Comparison of ENCODE assay signal across 1 cellular context in the genomic region with DNA sequence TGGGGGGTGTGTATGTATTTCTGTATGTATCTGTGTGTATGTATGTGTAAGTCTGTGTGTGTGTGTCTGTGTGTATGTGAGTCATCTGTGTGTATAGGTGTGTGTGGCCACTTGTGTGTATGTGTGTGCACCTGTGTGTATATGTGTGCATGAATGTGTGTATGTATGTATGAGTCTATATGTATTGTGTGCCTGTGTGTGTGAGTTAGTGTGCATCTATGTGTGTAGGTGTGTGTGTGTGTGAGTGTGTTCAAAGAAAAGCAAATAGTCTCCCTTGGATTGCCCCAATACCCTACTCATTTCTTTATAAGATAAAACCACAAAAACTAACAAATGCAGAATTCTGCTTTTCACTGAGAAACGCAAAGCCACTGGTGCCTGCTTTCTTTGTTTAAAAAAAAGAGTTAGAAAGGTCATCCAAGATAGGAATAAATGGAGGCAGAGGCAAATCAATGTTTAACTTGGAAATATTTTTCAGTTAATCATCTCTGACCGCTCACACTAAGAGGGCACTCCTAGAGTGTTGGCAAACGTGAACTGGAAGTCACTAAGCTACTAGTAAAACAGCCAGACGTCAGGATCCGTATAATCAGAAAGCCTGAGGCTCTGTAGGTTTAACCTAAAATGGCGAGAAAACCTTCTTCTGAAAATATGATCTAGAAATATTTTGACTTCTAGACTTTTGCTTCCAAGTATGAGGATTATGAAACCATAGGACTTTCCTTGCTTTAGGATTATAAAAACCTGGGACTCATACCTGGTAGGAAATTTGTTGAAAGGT.
TF ChIP-seq lines count a peak whose summit lies in the region.

No MANE protein-coding gene starts in this region.

TF ChIP-seq in HepG2, 621 proteins besides CTCF, POLR2A, EP300 and RAD21 (continued from another document and continues in another):
- TF ChIP-seq, protein P1, sequence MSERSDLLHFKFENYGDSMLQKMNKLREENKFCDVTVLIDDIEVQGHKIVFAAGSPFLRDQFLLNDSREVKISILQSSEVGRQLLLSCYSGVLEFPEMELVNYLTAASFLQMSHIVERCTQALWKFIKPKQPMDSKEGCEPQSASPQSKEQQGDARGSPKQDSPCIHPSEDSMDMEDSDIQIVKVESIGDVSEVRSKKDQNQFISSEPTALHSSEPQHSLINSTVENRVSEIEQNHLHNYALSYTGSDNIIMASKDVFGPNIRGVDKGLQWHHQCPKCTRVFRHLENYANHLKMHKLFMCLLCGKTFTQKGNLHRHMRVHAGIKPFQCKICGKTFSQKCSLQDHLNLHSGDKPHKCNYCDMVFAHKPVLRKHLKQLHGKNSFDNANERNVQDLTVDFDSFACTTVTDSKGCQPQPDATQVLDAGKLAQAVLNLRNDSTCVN (CRISPR knock-in tag; IDR thresholded peaks at IDR 0.05; ENCODE audit: borderline replicate concordance), result no peak
- TF ChIP-seq WIZ (CRISPR knock-in tag; IDR thresholded peaks at IDR 0.05) (no peak), SRSF9 (IDR thresholded peaks at IDR 0.05; ENCODE audit: borderline replicate concordance, insufficient read depth, low read depth, low read length, poor library complexity, severe bottlenecking) (no peak), ZNF34 (CRISPR knock-in tag; IDR thresholded peaks at IDR 0.05; ENCODE audit: borderline replicate concordance) (no peak), IRF2 (CRISPR knock-in tag; IDR thresholded peaks at IDR 0.05) (no peak), HNF4G (IDR thresholded peaks at IDR 0.05; ENCODE audit: borderline replicate concordance, low read depth, low read length) (no peak), HNF4G (CRISPR knock-in tag; IDR thresholded peaks at IDR 0.05; ENCODE audit: borderline replicate concordance, low read depth) (no peak), ZNF780A (CRISPR knock-in tag; IDR thresholded peaks at IDR 0.05) (peak; percentile 63; the same call in 1 of the 2 replicates), PHB2 (IDR thresholded peaks at IDR 0.05; ENCODE audit: partially characterized antibody) (no peak), EEA1 (CRISPR knock-in tag; IDR thresholded peaks at IDR 0.05; ENCODE audit: borderline replicate concordance) (no peak), TP53 (CRISPR knock-in tag; conservative IDR thresholded peaks at IDR 0.05) (no peak), SNAI1 (CRISPR knock-in tag; IDR thresholded peaks at IDR 0.05; ENCODE audit: borderline replicate concordance) (no peak), ISX (CRISPR knock-in tag; conservative IDR thresholded peaks at IDR 0.05) (no peak), SRSF1 (optimal IDR thresholded peaks at IDR 0.05; ENCODE audit: low read depth, low read length) (no peak), ZC3H13 (CRISPR knock-in tag; IDR thresholded peaks at IDR 0.05) (no peak), IKZF1 (IDR thresholded peaks at IDR 0.05) (peak; percentile 90; the same call in 1 of the 2 replicates), MZF1 (CRISPR knock-in tag; IDR thresholded peaks at IDR 0.05; ENCODE audit: borderline replicate concordance) (no peak), GATAD2A (CRISPR knock-in tag; IDR thresholded peaks at IDR 0.05) (peak; percentile 56; the same call in 1 of the 2 replicates), ZNF317 (CRISPR knock-in tag; IDR thresholded peaks at IDR 0.05) (no peak), HES4 (CRISPR knock-in tag; IDR thresholded peaks at IDR 0.05; ENCODE audit: borderline replicate concordance) (no peak), XRCC5 (optimal IDR thresholded peaks at IDR 0.05; ENCODE audit: low read length) (no peak), ZNF792 (CRISPR knock-in tag; IDR thresholded peaks at IDR 0.05) (no peak), PHF5A (CRISPR knock-in tag; IDR thresholded peaks at IDR 0.05; ENCODE audit: low read depth, unreplicated experiment) (no peak), ATRX (CRISPR knock-in tag; IDR thresholded peaks at IDR 0.05; ENCODE audit: borderline replicate concordance) (no peak), SRF (IDR thresholded peaks at IDR 0.05; ENCODE audit: low read depth, low read length) (no peak), PAX8 (CRISPR knock-in tag; IDR thresholded peaks at IDR 0.05; ENCODE audit: borderline replicate concordance) (no peak), CBFB (CRISPR knock-in tag; IDR thresholded peaks at IDR 0.05) (peak; percentile 54; the same call in 1 of the 2 replicates), ZNF552 (CRISPR knock-in tag; IDR thresholded peaks at IDR 0.05; ENCODE audit: borderline replicate concordance) (no peak), ZNF30 (CRISPR knock-in tag; IDR thresholded peaks at IDR 0.05) (no peak), ZNF841 (CRISPR knock-in tag; IDR thresholded peaks at IDR 0.05; ENCODE audit: borderline replicate concordance) (no peak), AGO2 (optimal IDR thresholded peaks at IDR 0.05; ENCODE audit: low read depth, low read length) (no peak), ZNF766 (CRISPR knock-in tag; IDR thresholded peaks at IDR 0.05; ENCODE audit: borderline replicate concordance) (no peak), FOXK1 (CRISPR knock-in tag; IDR thresholded peaks at IDR 0.05; ENCODE audit: borderline replicate concordance, low read depth) (no peak), ZFP62 (CRISPR knock-in tag; IDR thresholded peaks at IDR 0.05) (no peak), RNF2 (conservative IDR thresholded peaks at IDR 0.05; ENCODE audit: low read depth) (no peak), ZNF260 (CRISPR knock-in tag; IDR thresholded peaks at IDR 0.05; ENCODE audit: borderline replicate concordance, low read depth) (no peak), NCOA2 (CRISPR knock-in tag; IDR thresholded peaks at IDR 0.05) (no peak; the same call in 1 of the 2 replicates), SIX4 (CRISPR knock-in tag; IDR thresholded peaks at IDR 0.05) (no peak)
- TF ChIP-seq, protein P2, sequence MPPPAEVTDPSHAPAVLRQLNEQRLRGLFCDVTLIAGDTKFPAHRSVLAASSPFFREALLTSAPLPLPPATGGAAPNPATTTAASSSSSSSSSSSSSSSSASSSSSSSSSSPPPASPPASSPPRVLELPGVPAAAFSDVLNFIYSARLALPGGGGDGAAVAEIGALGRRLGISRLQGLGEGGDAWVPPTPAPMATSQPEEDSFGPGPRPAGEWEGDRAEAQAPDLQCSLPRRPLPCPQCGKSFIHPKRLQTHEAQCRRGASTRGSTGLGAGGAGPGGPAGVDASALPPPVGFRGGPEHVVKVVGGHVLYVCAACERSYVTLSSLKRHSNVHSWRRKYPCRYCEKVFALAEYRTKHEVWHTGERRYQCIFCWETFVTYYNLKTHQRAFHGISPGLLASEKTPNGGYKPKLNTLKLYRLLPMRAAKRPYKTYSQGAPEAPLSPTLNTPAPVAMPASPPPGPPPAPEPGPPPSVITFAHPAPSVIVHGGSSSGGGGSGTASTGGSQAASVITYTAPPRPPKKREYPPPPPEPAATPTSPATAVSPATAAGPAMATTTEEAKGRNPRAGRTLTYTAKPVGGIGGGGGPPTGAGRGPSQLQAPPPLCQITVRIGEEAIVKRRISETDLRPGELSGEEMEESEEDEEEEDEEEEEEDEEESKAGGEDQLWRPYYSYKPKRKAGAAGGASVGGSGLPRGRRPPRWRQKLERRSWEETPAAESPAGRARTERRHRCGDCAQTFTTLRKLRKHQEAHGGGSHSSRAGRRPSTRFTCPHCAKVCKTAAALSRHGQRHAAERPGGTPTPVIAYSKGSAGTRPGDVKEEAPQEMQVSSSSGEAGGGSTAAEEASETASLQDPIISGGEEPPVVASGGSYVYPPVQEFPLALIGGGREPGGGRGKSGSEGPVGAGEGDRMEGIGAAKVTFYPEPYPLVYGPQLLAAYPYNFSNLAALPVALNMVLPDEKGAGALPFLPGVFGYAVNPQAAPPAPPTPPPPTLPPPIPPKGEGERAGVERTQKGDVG (CRISPR knock-in tag; IDR thresholded peaks at IDR 0.05; ENCODE audit: borderline replicate concordance), result no peak
- TF ChIP-seq, protein P3, sequence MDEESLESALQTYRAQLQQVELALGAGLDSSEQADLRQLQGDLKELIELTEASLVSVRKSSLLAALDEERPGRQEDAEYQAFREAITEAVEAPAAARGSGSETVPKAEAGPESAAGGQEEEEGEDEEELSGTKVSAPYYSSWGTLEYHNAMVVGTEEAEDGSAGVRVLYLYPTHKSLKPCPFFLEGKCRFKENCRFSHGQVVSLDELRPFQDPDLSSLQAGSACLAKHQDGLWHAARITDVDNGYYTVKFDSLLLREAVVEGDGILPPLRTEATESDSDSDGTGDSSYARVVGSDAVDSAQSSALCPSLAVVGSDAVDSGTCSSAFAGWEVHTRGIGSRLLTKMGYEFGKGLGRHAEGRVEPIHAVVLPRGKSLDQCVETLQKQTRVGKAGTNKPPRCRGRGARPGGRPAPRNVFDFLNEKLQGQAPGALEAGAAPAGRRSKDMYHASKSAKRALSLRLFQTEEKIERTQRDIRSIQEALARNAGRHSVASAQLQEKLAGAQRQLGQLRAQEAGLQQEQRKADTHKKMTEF (CRISPR knock-in tag; IDR thresholded peaks at IDR 0.05), result 0 out of 2 replicates have a peak, but pooled peaks have one; percentile 12
- TF ChIP-seq, protein P4, sequence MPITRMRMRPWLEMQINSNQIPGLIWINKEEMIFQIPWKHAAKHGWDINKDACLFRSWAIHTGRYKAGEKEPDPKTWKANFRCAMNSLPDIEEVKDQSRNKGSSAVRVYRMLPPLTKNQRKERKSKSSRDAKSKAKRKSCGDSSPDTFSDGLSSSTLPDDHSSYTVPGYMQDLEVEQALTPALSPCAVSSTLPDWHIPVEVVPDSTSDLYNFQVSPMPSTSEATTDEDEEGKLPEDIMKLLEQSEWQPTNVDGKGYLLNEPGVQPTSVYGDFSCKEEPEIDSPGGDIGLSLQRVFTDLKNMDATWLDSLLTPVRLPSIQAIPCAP (CRISPR knock-in tag; IDR thresholded peaks at IDR 0.05; ENCODE audit: low read depth), result no peak
- TF ChIP-seq, protein P5, sequence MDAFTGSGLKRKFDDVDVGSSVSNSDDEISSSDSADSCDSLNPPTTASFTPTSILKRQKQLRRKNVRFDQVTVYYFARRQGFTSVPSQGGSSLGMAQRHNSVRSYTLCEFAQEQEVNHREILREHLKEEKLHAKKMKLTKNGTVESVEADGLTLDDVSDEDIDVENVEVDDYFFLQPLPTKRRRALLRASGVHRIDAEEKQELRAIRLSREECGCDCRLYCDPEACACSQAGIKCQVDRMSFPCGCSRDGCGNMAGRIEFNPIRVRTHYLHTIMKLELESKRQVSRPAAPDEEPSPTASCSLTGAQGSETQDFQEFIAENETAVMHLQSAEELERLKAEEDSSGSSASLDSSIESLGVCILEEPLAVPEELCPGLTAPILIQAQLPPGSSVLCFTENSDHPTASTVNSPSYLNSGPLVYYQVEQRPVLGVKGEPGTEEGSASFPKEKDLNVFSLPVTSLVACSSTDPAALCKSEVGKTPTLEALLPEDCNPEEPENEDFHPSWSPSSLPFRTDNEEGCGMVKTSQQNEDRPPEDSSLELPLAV (CRISPR knock-in tag; conservative IDR thresholded peaks at IDR 0.05; ENCODE audit: low read depth), result 0 out of 2 replicates have a peak, but pooled peaks have one; percentile 44
- TF ChIP-seq, protein P6, sequence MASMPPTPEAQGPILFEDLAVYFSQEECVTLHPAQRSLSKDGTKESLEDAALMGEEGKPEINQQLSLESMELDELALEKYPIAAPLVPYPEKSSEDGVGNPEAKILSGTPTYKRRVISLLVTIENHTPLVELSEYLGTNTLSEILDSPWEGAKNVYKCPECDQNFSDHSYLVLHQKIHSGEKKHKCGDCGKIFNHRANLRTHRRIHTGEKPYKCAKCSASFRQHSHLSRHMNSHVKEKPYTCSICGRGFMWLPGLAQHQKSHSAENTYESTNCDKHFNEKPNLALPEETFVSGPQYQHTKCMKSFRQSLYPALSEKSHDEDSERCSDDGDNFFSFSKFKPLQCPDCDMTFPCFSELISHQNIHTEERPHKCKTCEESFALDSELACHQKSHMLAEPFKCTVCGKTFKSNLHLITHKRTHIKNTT (CRISPR knock-in tag; IDR thresholded peaks at IDR 0.05), result no peak
- TF ChIP-seq, protein P7, sequence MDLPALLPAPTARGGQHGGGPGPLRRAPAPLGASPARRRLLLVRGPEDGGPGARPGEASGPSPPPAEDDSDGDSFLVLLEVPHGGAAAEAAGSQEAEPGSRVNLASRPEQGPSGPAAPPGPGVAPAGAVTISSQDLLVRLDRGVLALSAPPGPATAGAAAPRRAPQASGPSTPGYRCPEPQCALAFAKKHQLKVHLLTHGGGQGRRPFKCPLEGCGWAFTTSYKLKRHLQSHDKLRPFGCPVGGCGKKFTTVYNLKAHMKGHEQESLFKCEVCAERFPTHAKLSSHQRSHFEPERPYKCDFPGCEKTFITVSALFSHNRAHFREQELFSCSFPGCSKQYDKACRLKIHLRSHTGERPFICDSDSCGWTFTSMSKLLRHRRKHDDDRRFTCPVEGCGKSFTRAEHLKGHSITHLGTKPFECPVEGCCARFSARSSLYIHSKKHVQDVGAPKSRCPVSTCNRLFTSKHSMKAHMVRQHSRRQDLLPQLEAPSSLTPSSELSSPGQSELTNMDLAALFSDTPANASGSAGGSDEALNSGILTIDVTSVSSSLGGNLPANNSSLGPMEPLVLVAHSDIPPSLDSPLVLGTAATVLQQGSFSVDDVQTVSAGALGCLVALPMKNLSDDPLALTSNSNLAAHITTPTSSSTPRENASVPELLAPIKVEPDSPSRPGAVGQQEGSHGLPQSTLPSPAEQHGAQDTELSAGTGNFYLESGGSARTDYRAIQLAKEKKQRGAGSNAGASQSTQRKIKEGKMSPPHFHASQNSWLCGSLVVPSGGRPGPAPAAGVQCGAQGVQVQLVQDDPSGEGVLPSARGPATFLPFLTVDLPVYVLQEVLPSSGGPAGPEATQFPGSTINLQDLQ (CRISPR knock-in tag; IDR thresholded peaks at IDR 0.05), result no peak
- TF ChIP-seq, protein P8, sequence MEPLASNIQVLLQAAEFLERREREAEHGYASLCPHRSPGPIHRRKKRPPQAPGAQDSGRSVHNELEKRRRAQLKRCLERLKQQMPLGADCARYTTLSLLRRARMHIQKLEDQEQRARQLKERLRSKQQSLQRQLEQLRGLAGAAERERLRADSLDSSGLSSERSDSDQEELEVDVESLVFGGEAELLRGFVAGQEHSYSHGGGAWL (CRISPR knock-in tag; IDR thresholded peaks at IDR 0.05), result no peak
- TF ChIP-seq, protein P9, sequence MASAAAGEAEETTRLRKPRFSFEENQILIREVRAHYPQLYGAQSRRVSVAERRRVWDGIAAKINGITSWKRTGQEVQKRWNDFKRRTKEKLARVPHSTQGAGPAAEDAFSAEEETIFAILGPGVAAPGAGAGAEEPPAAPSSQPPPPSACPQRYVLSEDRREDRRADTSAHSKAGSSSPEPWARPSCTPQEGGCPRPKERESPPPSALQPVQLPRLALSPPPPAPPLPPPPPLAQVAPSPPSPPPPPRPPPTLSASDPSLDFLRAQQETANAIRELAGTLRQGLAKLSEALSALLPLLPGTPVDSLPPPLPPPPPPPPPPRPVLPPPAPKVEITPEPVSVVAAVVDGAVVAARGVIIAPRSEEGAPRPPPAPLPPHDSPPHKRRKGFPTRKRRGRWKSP (CRISPR knock-in tag; IDR thresholded peaks at IDR 0.05), result no peak
- TF ChIP-seq, protein P10, sequence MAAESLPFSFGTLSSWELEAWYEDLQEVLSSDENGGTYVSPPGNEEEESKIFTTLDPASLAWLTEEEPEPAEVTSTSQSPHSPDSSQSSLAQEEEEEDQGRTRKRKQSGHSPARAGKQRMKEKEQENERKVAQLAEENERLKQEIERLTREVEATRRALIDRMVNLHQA (CRISPR knock-in tag; IDR thresholded peaks at IDR 0.05), result no peak
- TF ChIP-seq, protein P11, sequence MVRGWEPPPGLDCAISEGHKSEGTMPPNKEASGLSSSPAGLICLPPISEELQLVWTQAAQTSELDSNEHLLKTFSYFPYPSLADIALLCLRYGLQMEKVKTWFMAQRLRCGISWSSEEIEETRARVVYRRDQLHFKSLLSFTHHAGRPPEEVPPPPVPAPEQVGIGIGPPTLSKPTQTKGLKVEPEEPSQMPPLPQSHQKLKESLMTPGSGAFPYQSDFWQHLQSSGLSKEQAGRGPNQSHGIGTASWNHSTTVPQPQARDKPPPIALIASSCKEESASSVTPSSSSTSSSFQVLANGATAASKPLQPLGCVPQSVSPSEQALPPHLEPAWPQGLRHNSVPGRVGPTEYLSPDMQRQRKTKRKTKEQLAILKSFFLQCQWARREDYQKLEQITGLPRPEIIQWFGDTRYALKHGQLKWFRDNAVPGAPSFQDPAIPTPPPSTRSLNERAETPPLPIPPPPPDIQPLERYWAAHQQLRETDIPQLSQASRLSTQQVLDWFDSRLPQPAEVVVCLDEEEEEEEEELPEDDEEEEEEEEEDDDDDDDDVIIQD (CRISPR knock-in tag; IDR thresholded peaks at IDR 0.05; ENCODE audit: low read depth), result no peak
